21 cellular contexts compared by ENCODE assay signal in genomic region chr11:1481861-1482441, GRCh38. TPM values are rescaled to one million over a fixed set of nuclear protein-coding genes. Genes with fewer than 3 reads are reported as not detected.
DNase-seq lines count a peak whose midpoint lies in the region; ATAC-seq, FAIRE-seq and TF ChIP-seq lines count a peak whose summit lies in the region.
"Had no signal": no experiment of that assay in that cellular context is flagged by ENCODE, and none has a peak within 500 bp of the region (broad histone marks: within the 10 kb centered on the region; RNA-seq: fewer than 3 reads in every experiment).

No MANE protein-coding gene starts in this region.

- no peak overlapping the region for H3K9ac ChIP-seq in kidney (ENCODE audit: low read length in 2 of 2)
- H3K9ac ChIP-seq in skeletal muscle tissue (ENCODE audit: low read depth in 1 of 3, low read length in 3 of 3), result peak overlapping the region in 1 of 3 donors; percentile 74

- H3K27me3 ChIP-seq in skeletal muscle tissue (ENCODE audit: control insufficient read depth in 3 of 3, insufficient read depth in 3 of 3, low read length in 3 of 3) (no peaks in the 10 kb centered on the region), aorta (ENCODE audit: control insufficient read depth in 1 of 2, insufficient read depth in 2 of 2, low read length in 1 of 2) (no peaks in the 10 kb centered on the region)
- H3K27me3 ChIP-seq: pancreas had no signal

- WGBS in aorta, 2 donors, result 42 to 46% methylated on average over 16 of the region's 16 CpGs

- H3K9me3 ChIP-seq in kidney (ENCODE audit: control insufficient read depth in 1 of 2, low read length in 2 of 2), result no peaks in the 10 kb centered on the region
- no peaks in the 10 kb centered on the region for H3K9me3 ChIP-seq in skeletal muscle tissue (ENCODE audit: control insufficient read depth in 3 of 3, low read length in 3 of 3)
- H3K9me3 ChIP-seq in aorta (ENCODE audit: control insufficient read depth, low read length), result no peaks in the 10 kb centered on the region
- H3K9me3 ChIP-seq: pancreas had no signal

- ATAC-seq in stimulated activated naive CD8-positive, alpha-beta T cell treated with anti-CD3 and anti-CD28 coated beads, Interleukin-15, amount 100 ng/mL, for 72 hours, result peak; percentile 27
- ATAC-seq in stimulated activated naive CD8-positive, alpha-beta T cell treated with anti-CD3 and anti-CD28 coated beads, Interleukin-15, Interleukin-2, amounts not matched to agents 100 U/mL and 50 U/mL, for 24 hours, result no peak
- ATAC-seq in aorta (ENCODE audit: low FRiP score) (peak; percentile 19), HG03095 (IDR thresholded peaks at IDR 0.05; ENCODE audit: unreplicated experiment) (no peak), GM21529 (IDR thresholded peaks at IDR 0.05; ENCODE audit: unreplicated experiment) (no peak)
- ATAC-seq: activated CD8-positive, alpha-beta T cell treated with anti-CD3 and anti-CD28 coated beads for 36 hours; left lobe of liver; pancreas had no signal

- DNase-seq in stimulated activated naive CD8-positive, alpha-beta T cell treated with anti-CD3 and anti-CD28 coated beads, Interleukin-15, amount 100 ng/mL, for 72 hours, result no peak
- no peak for DNase-seq in stimulated activated naive CD8-positive, alpha-beta T cell treated with anti-CD3 and anti-CD28 coated beads, Interleukin-15, Interleukin-2, amounts not matched to agents 100 U/mL and 50 U/mL, for 24 hours
- DNase-seq in kidney (peak; percentile 75), aorta (peak; percentile 40 to 72), NCI-H128 (lab: John Stamatoyannopoulos, UW; ENCODE audit: unreplicated experiment) (no peak)
- DNase-seq: ACHN; activated CD8-positive, alpha-beta T cell treated with anti-CD3 and anti-CD28 coated beads for 36 hours; activated T-cell treated with anti-CD3 and anti-CD28 coated beads, Interleukin-2, amount 50 U/mL, for 24 hours; dermis blood vessel endothelial cell; foreskin melanocyte; NCI-H1694; NCI-H446 treated with DMSO at 0.1 percent for 48 hours; SIG-M5; WERI-Rb-1 had no signal

- H3K9me3 Mint-ChIP-seq in stimulated activated naive CD8-positive, alpha-beta T cell treated with anti-CD3 and anti-CD28 coated beads, Interleukin-15, amount 100 ng/mL, for 72 hours, result no peaks in the 10 kb centered on the region
- H3K9me3 Mint-ChIP-seq: activated CD8-positive, alpha-beta T cell treated with anti-CD3 and anti-CD28 coated beads for 36 hours; activated naive CD4-positive, alpha-beta T cell treated with anti-CD3 and anti-CD28 coated beads, Interleukin-2, amount 50 U/mL, for 24 hours; activated T-cell treated with anti-CD3 and anti-CD28 coated beads, Interleukin-2, amount 50 U/mL, for 24 hours had no signal

- H3K36me3 ChIP-seq in kidney (ENCODE audit: control insufficient read depth in 1 of 2, insufficient read depth in 2 of 2, low read length in 2 of 2), result peaks cover 10 to 30% of the 10 kb centered on the region in 2 donors
- peaks cover 27 to 30% (median 29%) of the 10 kb centered on the region in 3 donors for H3K36me3 ChIP-seq in skeletal muscle tissue (ENCODE audit: control insufficient read depth in 3 of 3, insufficient read depth in 3 of 3, low read length in 3 of 3)
- peaks cover 0 to 2% of the 10 kb centered on the region in 2 donors for H3K36me3 ChIP-seq in aorta (ENCODE audit: control insufficient read depth in 1 of 2, insufficient read depth in 2 of 2, low read length in 1 of 2)
- H3K36me3 ChIP-seq: pancreas, WERI-Rb-1 had no signal

- intact Hi-C loops in kidney (cut with DNase I), result no loop called here
- intact Hi-C loops in aorta (cut with DNase I), result loop anchor here in 1 of 2 donors (10.0 kb wide), 1 partner anchor 207 kb away; no protein-coding TSS in a partner anchor

- H3K4me3 ChIP-seq in kidney (ENCODE audit: low read length in 2 of 2), result no peak overlapping the region
- peak overlapping the region in 1 of 3 donors; percentile 35 for H3K4me3 ChIP-seq in skeletal muscle tissue (ENCODE audit: low read length in 3 of 3)
- H3K4me3 ChIP-seq in aorta (ENCODE audit: low read length in 2 of 2), result no peak overlapping the region
- H3K4me3 ChIP-seq: pancreas, smooth muscle cell had no signal

- H3K27ac ChIP-seq in kidney (ENCODE audit: low read depth in 2 of 2, low read length in 2 of 2) (no peak overlapping the region), skeletal muscle tissue (ENCODE audit: low read depth, low read length) (peak overlapping the region; percentile 60), aorta (ENCODE audit: low read depth in 1 of 2, low read length in 2 of 2) (peak overlapping the region; percentile 93 to 96)
- H3K27ac ChIP-seq: pancreas, WERI-Rb-1 had no signal

- H3K27me3 Mint-ChIP-seq in stimulated activated naive CD8-positive, alpha-beta T cell treated with anti-CD3 and anti-CD28 coated beads, Interleukin-15, amount 100 ng/mL, for 72 hours, result no peaks in the 10 kb centered on the region
- H3K27me3 Mint-ChIP-seq: activated CD8-positive, alpha-beta T cell treated with anti-CD3 and anti-CD28 coated beads for 36 hours; activated naive CD4-positive, alpha-beta T cell treated with anti-CD3 and anti-CD28 coated beads, Interleukin-2, amount 50 U/mL, for 24 hours; activated T-cell treated with anti-CD3 and anti-CD28 coated beads, Interleukin-2, amount 50 U/mL, for 24 hours had no signal

- H3K4me1 Mint-ChIP-seq in stimulated activated naive CD8-positive, alpha-beta T cell treated with anti-CD3 and anti-CD28 coated beads, Interleukin-15, amount 100 ng/mL, for 72 hours, result peaks cover 33% of the 10 kb centered on the region

- H3K27ac Mint-ChIP-seq in stimulated activated naive CD8-positive, alpha-beta T cell treated with anti-CD3 and anti-CD28 coated beads, Interleukin-15, amount 100 ng/mL, for 72 hours, result peak overlapping the region in 1 of 2 donors; percentile 74
- H3K27ac Mint-ChIP-seq: activated CD8-positive, alpha-beta T cell treated with anti-CD3 and anti-CD28 coated beads for 36 hours; activated naive CD4-positive, alpha-beta T cell treated with anti-CD3 and anti-CD28 coated beads, Interleukin-2, amount 50 U/mL, for 24 hours; activated T-cell treated with anti-CD3 and anti-CD28 coated beads, Interleukin-2, amount 50 U/mL, for 24 hours had no signal

- TF ChIP-seq CTCF in kidney (IDR thresholded peaks at IDR 0.05; ENCODE audit: borderline replicate concordance, extremely low read depth, insufficient read depth), result no peak

- H3K4me1 ChIP-seq in kidney (ENCODE audit: control insufficient read depth in 1 of 2, insufficient read depth in 1 of 2, low read depth in 1 of 2, low read length in 2 of 2) (peaks cover under 1 to 22% of the 10 kb centered on the region in 2 donors), skeletal muscle tissue (ENCODE audit: control insufficient read depth in 3 of 3, insufficient read depth in 3 of 3, low read length in 3 of 3) (peaks cover 55 to 74% (median 72%) of the 10 kb centered on the region in 3 donors), aorta (ENCODE audit: control insufficient read depth in 1 of 2, insufficient read depth in 2 of 2, low read length in 2 of 2) (no peaks in the 10 kb centered on the region)

- H3K4me3 Mint-ChIP-seq in stimulated activated naive CD8-positive, alpha-beta T cell treated with anti-CD3 and anti-CD28 coated beads, Interleukin-15, amount 100 ng/mL, for 72 hours, result no peak overlapping the region
- H3K4me3 Mint-ChIP-seq: activated CD8-positive, alpha-beta T cell treated with anti-CD3 and anti-CD28 coated beads for 36 hours; activated naive CD4-positive, alpha-beta T cell treated with anti-CD3 and anti-CD28 coated beads, Interleukin-2, amount 50 U/mL, for 24 hours; activated T-cell treated with anti-CD3 and anti-CD28 coated beads, Interleukin-2, amount 50 U/mL, for 24 hours had no signal

- FAIRE-seq in kidney (lab: Jason Lieb, UNC), result no peak
- FAIRE-seq: pancreas had no signal

RNA-seq across cellular contexts. Expression of gene MOB2, which starts 4.6 kb away (rescaled TPM):
- 51.7 TPM for total RNA-seq in kidney
- 50.7 TPM for polyA plus RNA-seq in kidney (ENCODE audit: insufficient read depth, low read depth, low replicate concordance)
- total RNA-seq in skeletal muscle tissue, result 18.3 TPM
- 10 to 100 TPM; 51.3 to 65.8 TPM for total RNA-seq in aorta
- polyA plus RNA-seq in aorta, result 100 to 1,000 TPM in 1 of 2 donors, 10 to 100 TPM in 1; 32.4 to 104 TPM

Comparison
In these comparisons a context has a peak if more than half of its experiments do, and no peak if none do; other contexts are left out.
1. ATAC-seq: peak in stimulated activated naive CD8-positive, alpha-beta T cell treated with anti-CD3 and anti-CD28 coated beads, Interleukin-15, amount 100 ng/mL, for 72 hours (single experiment) and aorta (single experiment); none in stimulated activated naive CD8-positive, alpha-beta T cell treated with anti-CD3 and anti-CD28 coated beads, Interleukin-15, Interleukin-2, amounts not matched to agents 100 U/mL and 50 U/mL, for 24 hours (single experiment), HG03095 (single experiment) and GM21529 (single experiment).
2. DNase-seq: peak in kidney (single experiment) and aorta (2 of 2); none in stimulated activated naive CD8-positive, alpha-beta T cell treated with anti-CD3 and anti-CD28 coated beads, Interleukin-15, amount 100 ng/mL, for 72 hours (0 of 2), stimulated activated naive CD8-positive, alpha-beta T cell treated with anti-CD3 and anti-CD28 coated beads, Interleukin-15, Interleukin-2, amounts not matched to agents 100 U/mL and 50 U/mL, for 24 hours (single experiment) and NCI-H128 (single experiment).
3. H3K27ac ChIP-seq: peak in skeletal muscle tissue (single experiment) and aorta (2 of 2); none in kidney (0 of 2).